Comparison of ENCODE assay signal across 20 cellular contexts in the genomic region with DNA sequence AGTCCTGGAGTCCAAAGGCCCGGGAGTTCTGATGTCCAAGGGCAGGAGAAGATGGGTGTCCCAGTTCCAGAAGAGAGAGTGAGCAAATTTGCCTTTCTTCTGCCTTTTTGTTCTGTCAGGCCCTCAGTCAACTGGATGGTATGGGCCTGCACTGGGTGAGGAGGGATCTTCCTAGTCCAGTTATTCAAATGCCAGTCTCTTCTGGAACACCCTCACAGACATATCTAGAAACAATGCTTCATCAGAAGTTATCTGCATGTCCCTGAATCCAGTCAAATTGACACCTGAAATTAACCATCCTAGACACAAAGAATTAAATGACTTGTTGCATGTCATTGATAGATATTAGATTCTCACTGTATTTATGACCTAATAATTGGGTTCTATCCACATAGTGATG. TPM values are rescaled to one million over a fixed set of nuclear protein-coding genes. Genes with fewer than 3 reads are reported as not detected.
A peak's percentile ranks its signal among the peaks of the same experiment; 100 is the strongest.
DNase-seq lines count a peak whose midpoint lies in the region; ATAC-seq and TF ChIP-seq lines count a peak whose summit lies in the region.
"Had no signal": no experiment of that assay in that cellular context is flagged by ENCODE, and none has a peak within 500 bp of the region (broad histone marks: within the 10 kb centered on the region; RNA-seq: fewer than 3 reads in every experiment).

No MANE protein-coding gene starts in this region.

- H3K4me1 ChIP-seq in breast epithelium, result no peaks in the 10 kb centered on the region
- H3K4me1 ChIP-seq: adrenal gland, BE2C, suprapubic skin had no signal

- H3K27me3 Mint-ChIP-seq in activated T-cell treated with anti-CD3 and anti-CD28 coated beads, Interleukin-2, amount 50 U/mL, for 24 hours, result no peaks in the 10 kb centered on the region
- H3K27me3 Mint-ChIP-seq in activated naive CD8-positive, alpha-beta T cell, result no peaks in the 10 kb centered on the region
- H3K27me3 Mint-ChIP-seq in natural killer cell treated with Interleukin-12 subunit alpha and Interleukin-12 subunit beta and Interleukin-15 and Interleukin-18, amount 100 ng/mL, for 72 hours, result no peaks in the 10 kb centered on the region
- peaks cover 0 to 1% (median 0%) of the 10 kb centered on the region in 3 donors for H3K27me3 Mint-ChIP-seq in CD14-positive monocyte (ENCODE audit: low read depth in 3 of 3)

- H3K4me3 ChIP-seq in breast epithelium, result no peak overlapping the region
- H3K4me3 ChIP-seq: adrenal gland, suprapubic skin had no signal

- peaks cover 2% of the 10 kb centered on the region for H3K36me3 Mint-ChIP-seq in activated T-cell treated with anti-CD3 and anti-CD28 coated beads, Interleukin-2, amount 50 U/mL, for 24 hours (ENCODE audit: low read depth)
- H3K36me3 Mint-ChIP-seq in activated naive CD8-positive, alpha-beta T cell, result peaks cover 10% of the 10 kb centered on the region
- H3K36me3 Mint-ChIP-seq in natural killer cell treated with Interleukin-12 subunit alpha and Interleukin-12 subunit beta and Interleukin-15 and Interleukin-18, amount 100 ng/mL, for 72 hours, result peaks cover 45% of the 10 kb centered on the region
- no peaks in the 10 kb centered on the region for H3K36me3 Mint-ChIP-seq in CD14-positive monocyte

- intact Hi-C loops in breast epithelium (cut with DNase I; ENCODE audit: low total_unique reads) (no loop called here), CD14-positive monocyte (cut with micrococcal nuclease) (no loop called here)

- no peak for TF ChIP-seq CTCF in breast epithelium (IDR thresholded peaks at IDR 0.05)
- no peak for TF ChIP-seq CTCF in CD14-positive monocyte (IDR thresholded peaks at IDR 0.05)

- H3K9me3 ChIP-seq in KOPT-K1 (ENCODE audit: insufficient read depth, low read length, poor library complexity, severe bottlenecking) (peaks cover 55% of the 10 kb centered on the region), breast epithelium (peaks cover 7 to 14% of the 10 kb centered on the region in 2 donors)
- H3K9me3 ChIP-seq: BE2C, suprapubic skin had no signal

- no peak overlapping the region for H3K4me3 Mint-ChIP-seq in activated T-cell treated with anti-CD3 and anti-CD28 coated beads, Interleukin-2, amount 50 U/mL, for 24 hours
- H3K4me3 Mint-ChIP-seq in activated naive CD8-positive, alpha-beta T cell, result peak overlapping the region; percentile 76
- peak overlapping the region; percentile 90 for H3K4me3 Mint-ChIP-seq in natural killer cell treated with Interleukin-12 subunit alpha and Interleukin-12 subunit beta and Interleukin-15 and Interleukin-18, amount 100 ng/mL, for 72 hours
- no peak overlapping the region for H3K4me3 Mint-ChIP-seq in CD14-positive monocyte

- peaks cover 43% of the 10 kb centered on the region for H3K4me1 Mint-ChIP-seq in activated T-cell treated with anti-CD3 and anti-CD28 coated beads, Interleukin-2, amount 50 U/mL, for 24 hours (ENCODE audit: low read depth)
- H3K4me1 Mint-ChIP-seq in activated naive CD8-positive, alpha-beta T cell (ENCODE audit: low read depth), result peaks cover 35% of the 10 kb centered on the region
- H3K4me1 Mint-ChIP-seq in natural killer cell treated with Interleukin-12 subunit alpha and Interleukin-12 subunit beta and Interleukin-15 and Interleukin-18, amount 100 ng/mL, for 72 hours (ENCODE audit: low read depth in 2 of 2), result peaks cover 25 to 33% of the 10 kb centered on the region in 2 donors
- no peaks in the 10 kb centered on the region for H3K4me1 Mint-ChIP-seq in CD14-positive monocyte

- H3K27ac Mint-ChIP-seq in activated T-cell treated with anti-CD3 and anti-CD28 coated beads, Interleukin-2, amount 50 U/mL, for 24 hours, result peak overlapping the region; percentile 86
- H3K27ac Mint-ChIP-seq in activated naive CD8-positive, alpha-beta T cell, result peak overlapping the region; percentile 90
- H3K27ac Mint-ChIP-seq in natural killer cell treated with Interleukin-12 subunit alpha and Interleukin-12 subunit beta and Interleukin-15 and Interleukin-18, amount 100 ng/mL, for 72 hours, result peak overlapping the region; percentile 81 to 89
- peak overlapping the region in 1 of 7 donors; percentile 75 for H3K27ac Mint-ChIP-seq in CD14-positive monocyte

- DNase-seq in activated T-cell treated with anti-CD3 and anti-CD28 coated beads, Interleukin-2, amount 50 U/mL, for 24 hours, result no peak
- DNase-seq in activated T-cell treated with anti-CD3 and anti-CD28 coated beads for 4 hours (no peak), breast epithelium (ENCODE audit: low spot score in 2 of 2) (no peak), NCI-H2227 treated with DMSO at 0.1 percent for 48 hours (lab: John Stamatoyannopoulos, UW) (no peak), CD14-positive monocyte (ENCODE audit: low spot score) (no peak)
- no peak for DNase-seq in natural killer cell treated with Interleukin-12 subunit alpha and Interleukin-12 subunit beta and Interleukin-15 and Interleukin-18, amount 100 ng/mL, for 72 hours (ENCODE audit: low spot score)
- DNase-seq: activated CD4-positive, alpha-beta T cell treated with anti-CD3 and anti-CD28 coated beads, Interleukin-2, amount 50 U/mL, for 4 hours; adrenal gland; BE2C; brain microvascular endothelial cell; GOT3; NCI-H1417; NCI-H2107; RPMI8226; stimulated activated CD4-positive, alpha-beta T cell treated with anti-CD3 and anti-CD28 coated beads, Interleukin-1b, Interleukin-23, amount 100 ng/mL, for 48 hours had no signal

- H3K27ac ChIP-seq in KOPT-K1 (ENCODE audit: low read depth, low read length, poor library complexity, severe bottlenecking) (peak overlapping the region; percentile 44), breast epithelium (no peak overlapping the region)
- H3K27ac ChIP-seq: adrenal gland, brain microvascular endothelial cell, suprapubic skin had no signal

- no peak for ATAC-seq in natural killer cell treated with Interleukin-12 subunit alpha and Interleukin-12 subunit beta and Interleukin-15 and Interleukin-18, amount 100 ng/mL, for 72 hours
- ATAC-seq: esophagus mucosa, left lobe of liver had no signal

- no peaks in the 10 kb centered on the region for H3K27me3 ChIP-seq in breast epithelium
- H3K27me3 ChIP-seq: adrenal gland, BE2C, brain microvascular endothelial cell, suprapubic skin had no signal

- H3K9me3 Mint-ChIP-seq in activated T-cell treated with anti-CD3 and anti-CD28 coated beads, Interleukin-2, amount 50 U/mL, for 24 hours, result peaks cover 29% of the 10 kb centered on the region
- peaks cover 11% of the 10 kb centered on the region for H3K9me3 Mint-ChIP-seq in activated naive CD8-positive, alpha-beta T cell (ENCODE audit: low read depth)
- peaks cover 7% of the 10 kb centered on the region for H3K9me3 Mint-ChIP-seq in natural killer cell treated with Interleukin-12 subunit alpha and Interleukin-12 subunit beta and Interleukin-15 and Interleukin-18, amount 100 ng/mL, for 72 hours
- peaks cover 9 to 36% (median 22%) of the 10 kb centered on the region in 7 donors for H3K9me3 Mint-ChIP-seq in CD14-positive monocyte

- H3K36me3 ChIP-seq in KOPT-K1 (ENCODE audit: insufficient read depth, low read length), result no peaks in the 10 kb centered on the region
- no peaks in the 10 kb centered on the region for H3K36me3 ChIP-seq in breast epithelium
- H3K36me3 ChIP-seq: adrenal gland, BE2C, brain microvascular endothelial cell, suprapubic skin had no signal

- TF ChIP-seq POLR2A in breast epithelium (IDR thresholded peaks at IDR 0.05), result no peak

RNA-seq across cellular contexts. Expression of a gene that starts 48.5 kb away (rescaled TPM):
- total RNA-seq in natural killer cell treated with Interleukin-12 subunit alpha and Interleukin-12 subunit beta and Interleukin-15 and Interleukin-18, amount 100 ng/mL, for 72 hours, result 10 to 100 TPM; 22.1 to 24.9 TPM
- total RNA-seq in breast epithelium, result 10 to 100 TPM in 2 of 3 donors, 1 to 10 TPM in 1; 1.9 to 17.7 (median 12.8) TPM
- 1 to 10 TPM in 1 of 2 donors, under 1 TPM in 1; 0.13 to 1.1 TPM for polyA plus RNA-seq in CD14-positive monocyte

Comparison
In these comparisons a context has a peak if more than half of its experiments do, and no peak if none do; other contexts are left out.
1. H3K4me3 Mint-ChIP-seq: peak in activated naive CD8-positive, alpha-beta T cell (single experiment) and natural killer cell treated with Interleukin-12 subunit alpha and Interleukin-12 subunit beta and Interleukin-15 and Interleukin-18, amount 100 ng/mL, for 72 hours (single experiment); none in activated T-cell treated with anti-CD3 and anti-CD28 coated beads, Interleukin-2, amount 50 U/mL, for 24 hours (single experiment) and CD14-positive monocyte (0 of 2).